In genomic region chr3:122233109-122233952, GRCh38 we compare ENCODE assay signal across 8 cellular contexts. TPM values are rescaled to one million over a fixed set of nuclear protein-coding genes. Genes with fewer than 3 reads are reported as not detected.
DNase-seq lines count a peak whose midpoint lies in the region; ATAC-seq lines count a peak whose summit lies in the region.

No MANE protein-coding gene starts in this region.

- POLR2A ChIA-PET in activated naive CD8-positive, alpha-beta T cell treated with anti-CD3 and anti-CD28 coated beads, Interleukin-2, amount 10 ng/mL, durations not matched to agents 7 days and 5 days (lab: Charles Lee) = interaction anchor here (0.6 to 0.9 kb wide), 2 partner anchors 52 to 108 kb away, joined by 3 read pairs; no protein-coding TSS in a partner anchor

- H3K9me3 Mint-ChIP-seq in activated naive CD8-positive, alpha-beta T cell treated with anti-CD3 and anti-CD28 coated beads, Interleukin-2, amount 10 ng/mL, durations not matched to agents 7 days and 5 days = no peaks in the 10 kb centered on the region

- peaks cover 9% of the 10 kb centered on the region for H3K27me3 Mint-ChIP-seq in activated naive CD8-positive, alpha-beta T cell treated with anti-CD3 and anti-CD28 coated beads, Interleukin-2, amount 10 ng/mL, durations not matched to agents 7 days and 5 days

- peak; percentile 83 for DNase-seq in GF-D8 (lab: John Stamatoyannopoulos, UW)
- no peak for DNase-seq in activated naive CD8-positive, alpha-beta T cell treated with anti-CD3 and anti-CD28 coated beads, Interleukin-2, amount 10 ng/mL, durations not matched to agents 7 days and 5 days
- DNase-seq in NCI-H2081 treated with DMSO at 0.1 percent for 48 hours (lab: John Stamatoyannopoulos, UW) = no peak
- no peak for DNase-seq in NCI-H345 (lab: John Stamatoyannopoulos, UW)
- DNase-seq in islet precursor cell = no peak
- no peak for DNase-seq in occipital lobe (lab: John Stamatoyannopoulos, UW)

- H3K27ac Mint-ChIP-seq in activated naive CD8-positive, alpha-beta T cell treated with anti-CD3 and anti-CD28 coated beads, Interleukin-2, amount 10 ng/mL, durations not matched to agents 7 days and 5 days = no peak overlapping the region

- ATAC-seq in GM19397 (IDR thresholded peaks at IDR 0.05; ENCODE audit: unreplicated experiment) (peak; percentile 76), HG03342 (IDR thresholded peaks at IDR 0.05; ENCODE audit: unreplicated experiment) (peak; percentile 78)
- peak; percentile 68 for ATAC-seq in activated naive CD8-positive, alpha-beta T cell treated with anti-CD3 and anti-CD28 coated beads, Interleukin-2, amount 10 ng/mL, durations not matched to agents 7 days and 5 days (ENCODE audit: low read depth)

- peak overlapping the region; percentile 31 for H3K4me3 Mint-ChIP-seq in activated naive CD8-positive, alpha-beta T cell treated with anti-CD3 and anti-CD28 coated beads, Interleukin-2, amount 10 ng/mL, durations not matched to agents 7 days and 5 days

- H3K36me3 Mint-ChIP-seq in activated naive CD8-positive, alpha-beta T cell treated with anti-CD3 and anti-CD28 coated beads, Interleukin-2, amount 10 ng/mL, durations not matched to agents 7 days and 5 days = no peaks in the 10 kb centered on the region

- peaks cover 17% of the 10 kb centered on the region for H3K4me1 Mint-ChIP-seq in activated naive CD8-positive, alpha-beta T cell treated with anti-CD3 and anti-CD28 coated beads, Interleukin-2, amount 10 ng/mL, durations not matched to agents 7 days and 5 days

RNA-seq across cellular contexts. Expression of gene CASR, which starts 49.9 kb away (rescaled TPM):
- total RNA-seq in activated naive CD8-positive, alpha-beta T cell treated with anti-CD3 and anti-CD28 coated beads, Interleukin-2, amount 10 ng/mL, durations not matched to agents 7 days and 5 days = not detected
- total RNA-seq in occipital lobe = not detected
